Comparison of ENCODE assay signal across 20 cellular contexts in the genomic region with DNA sequence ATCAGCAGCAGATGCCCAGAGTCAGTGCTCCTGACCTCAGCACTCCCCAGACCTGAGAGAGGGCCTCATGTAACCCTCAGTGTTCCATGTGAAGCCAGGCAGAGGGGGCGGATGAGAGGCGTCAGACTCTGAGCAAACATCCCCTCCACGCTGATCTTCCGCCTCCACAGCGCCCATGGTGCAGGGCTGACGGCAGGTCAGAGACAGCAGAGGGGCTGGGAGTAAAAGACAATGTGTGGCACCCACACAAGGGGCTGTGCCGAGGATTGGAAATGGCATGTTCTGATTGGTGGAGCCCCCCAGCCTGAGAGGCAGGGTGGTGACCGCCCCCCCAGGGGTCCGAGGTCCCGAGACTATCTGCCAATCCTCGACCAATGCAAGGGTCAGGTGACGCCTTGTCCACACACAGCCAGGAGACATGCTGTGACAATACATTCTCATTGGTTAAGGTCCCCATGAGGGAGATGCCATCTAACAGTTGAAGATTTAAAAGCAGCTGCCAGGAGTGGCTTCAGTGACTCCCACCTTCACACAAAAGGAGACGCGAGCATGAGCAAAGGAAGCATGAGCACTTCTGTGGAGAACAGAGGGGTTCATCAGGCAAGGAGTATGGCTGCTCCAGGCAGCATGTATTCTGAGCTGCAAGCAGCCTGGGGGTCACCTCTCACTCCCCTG. TPM values are rescaled to one million over a fixed set of nuclear protein-coding genes. Genes with fewer than 3 reads are reported as not detected.
DNase-seq lines count a peak whose midpoint lies in the region; ATAC-seq, FAIRE-seq and TF ChIP-seq lines count a peak whose summit lies in the region.
"Had no signal": no experiment of that assay in that cellular context is flagged by ENCODE, and none has a peak within 500 bp of the region (broad histone marks: within the 10 kb centered on the region; RNA-seq: fewer than 3 reads in every experiment).

No MANE protein-coding gene starts in this region.

- TF ChIP-seq CTCF in HEK293 (tag by site-specific recombination; IDR thresholded peaks at IDR 0.05) (no peak), RWPE1 (conservative IDR thresholded peaks at IDR 0.05; ENCODE audit: low read depth) (no peak), progenitor cell of endocrine pancreas (IDR thresholded peaks at IDR 0.05; ENCODE audit: unreplicated experiment) (no peak)

- H3K4me1 Mint-ChIP-seq in progenitor cell of endocrine pancreas (ENCODE audit: low read depth): peaks cover 12% of the 10 kb centered on the region
- no peaks in the 10 kb centered on the region for H3K4me1 Mint-ChIP-seq in stimulated activated memory B cell treated with anti-CD40 and anti-IgM and Interleukin-4, amounts not matched to agents 10 μg/mL and 1 μg/mL and 100 μg/mL, for 72 hours
- H3K4me1 Mint-ChIP-seq: central memory CD8-positive, alpha-beta T cell; IgD-negative memory B cell; T-cell had no signal

- POLR2A ChIA-PET in HEK293 (lab: Yijun Ruan, JAX) (no interaction called here), RWPE1 (lab: Yijun Ruan, JAX; ENCODE audit: low non-redundant PET) (interaction anchor here (0.6 kb wide), 1 partner anchor 19 kb away, joined by 4 read pairs; no protein-coding TSS in a partner anchor)

- CTCF ChIA-PET in HEK293 (lab: Yijun Ruan, JAX) (interaction anchor here (2.0 kb wide), 1 partner anchor 10 kb away, joined by 9 read pairs; no protein-coding TSS in a partner anchor), RWPE1 (lab: Yijun Ruan, JAX) (interaction anchor here (2.2 kb wide), 1 partner anchor 9 kb away, joined by 14 read pairs; no protein-coding TSS in a partner anchor)

- H3K4me1 ChIP-seq in HEK293 (ENCODE audit: control insufficient read depth, insufficient read depth, low read length): no peaks in the 10 kb centered on the region

- H3K36me3 Mint-ChIP-seq in progenitor cell of endocrine pancreas (ENCODE audit: insufficient read depth): peaks cover 2% of the 10 kb centered on the region
- H3K36me3 Mint-ChIP-seq in stimulated activated memory B cell treated with anti-CD40 and anti-IgM and Interleukin-4, amounts not matched to agents 10 μg/mL and 1 μg/mL and 100 μg/mL, for 72 hours: no peaks in the 10 kb centered on the region
- H3K36me3 Mint-ChIP-seq: IgD-negative memory B cell, T-cell had no signal

- no peaks in the 10 kb centered on the region for H3K27me3 Mint-ChIP-seq in progenitor cell of endocrine pancreas
- peaks cover 19% of the 10 kb centered on the region for H3K27me3 Mint-ChIP-seq in stimulated activated memory B cell treated with anti-CD40 and anti-IgM and Interleukin-4, amounts not matched to agents 10 μg/mL and 1 μg/mL and 100 μg/mL, for 72 hours
- H3K27me3 Mint-ChIP-seq: T-cell had no signal

- ATAC-seq in stimulated activated memory B cell treated with anti-CD40 and anti-IgM and Interleukin-4, amounts not matched to agents 10 μg/mL and 1 μg/mL and 100 μg/mL, for 72 hours: no peak
- no peak for ATAC-seq in HG03354 (IDR thresholded peaks at IDR 0.05; ENCODE audit: poor library complexity, severe bottlenecking, unreplicated experiment)
- ATAC-seq: T-cell had no signal

- DNase-seq in RWPE1 (ENCODE audit: low spot score): no peak
- peak; percentile 28 for DNase-seq in iPS-NIHi11 (ENCODE audit: low spot score)
- DNase-seq in progenitor cell of endocrine pancreas (ENCODE audit: low spot score, unreplicated experiment): no peak
- DNase-seq in frontal cortex (ENCODE audit: low spot score in 2 of 2): no peak
- DNase-seq: activated CD4-positive, alpha-beta T cell treated with anti-CD3 and anti-CD28 coated beads for 48 hours; activated naive CD4-positive, alpha-beta T cell treated with anti-CD3 and anti-CD28 coated beads, Interleukin-2, amount 50 U/mL, for 16 hours; anterior cingulate cortex; GOT3; lower lobe of right lung; MM.1S; NCI-H2227 treated with DMSO at 0.1 percent for 48 hours; T-cell had no signal

- H3K9me3 ChIP-seq in HEK293 (ENCODE audit: control insufficient read depth, insufficient read depth, low read depth, low read length): no peaks in the 10 kb centered on the region
- H3K9me3 ChIP-seq: lower lobe of right lung, vagina had no signal

- peak overlapping the region; percentile 16 for H3K4me3 Mint-ChIP-seq in progenitor cell of endocrine pancreas (ENCODE audit: low read depth)
- H3K4me3 Mint-ChIP-seq in stimulated activated memory B cell treated with anti-CD40 and anti-IgM and Interleukin-4, amounts not matched to agents 10 μg/mL and 1 μg/mL and 100 μg/mL, for 72 hours: no peak overlapping the region
- H3K4me3 Mint-ChIP-seq: central memory CD8-positive, alpha-beta T cell; T-cell had no signal

- no peak overlapping the region for H3K27ac Mint-ChIP-seq in progenitor cell of endocrine pancreas
- H3K27ac Mint-ChIP-seq in stimulated activated memory B cell treated with anti-CD40 and anti-IgM and Interleukin-4, amounts not matched to agents 10 μg/mL and 1 μg/mL and 100 μg/mL, for 72 hours: no peak overlapping the region
- H3K27ac Mint-ChIP-seq: IgD-negative memory B cell, T-cell had no signal

- H3K9me3 Mint-ChIP-seq in progenitor cell of endocrine pancreas (ENCODE audit: low read depth): no peaks in the 10 kb centered on the region
- H3K9me3 Mint-ChIP-seq in stimulated activated memory B cell treated with anti-CD40 and anti-IgM and Interleukin-4, amounts not matched to agents 10 μg/mL and 1 μg/mL and 100 μg/mL, for 72 hours: no peaks in the 10 kb centered on the region
- H3K9me3 Mint-ChIP-seq: central memory CD8-positive, alpha-beta T cell; IgD-negative memory B cell; T-cell had no signal

- FAIRE-seq in frontal cortex (lab: Jason Lieb, UNC): no peak
- FAIRE-seq: GM18507 had no signal

- H3K27ac ChIP-seq in HEK293 (ENCODE audit: extremely low read depth, low read depth, low read length) (no peak overlapping the region), RWPE1 (peak overlapping the region; percentile 95)
- H3K27ac ChIP-seq: HL-60, lower lobe of right lung, vagina had no signal

- no peak overlapping the region for H3K4me3 ChIP-seq in HEK293 (ENCODE audit: low read depth, low read length)
- H3K4me3 ChIP-seq: lower lobe of right lung, vagina had no signal

- H3K36me3 ChIP-seq in HEK293 (ENCODE audit: control insufficient read depth in 2 of 2, insufficient read depth in 1 of 2, low read length in 2 of 2): peaks cover 0 to 53% of the 10 kb centered on the region in 2 experiments; a peak in 1 of 3 replicates
- H3K36me3 ChIP-seq: vagina had no signal

TF ChIP-seq in HEK293, 187 proteins besides CTCF, POLR2A, EP300 and RAD21:
- TF ChIP-seq ZFHX2 (tag by site-specific recombination; conservative IDR thresholded peaks at IDR 0.05) (peak; percentile 95), ZNF10 (tag by site-specific recombination; IDR thresholded peaks at IDR 0.05) (no peak), ZNF571 (tag by site-specific recombination; IDR thresholded peaks at IDR 0.05) (no peak), ZNF274 (IDR thresholded peaks at IDR 0.05; ENCODE audit: low read length) (no peak), ZNF274 (tag by site-specific recombination; IDR thresholded peaks at IDR 0.05; ENCODE audit: borderline replicate concordance) (no peak), ZNF610 (tag by site-specific recombination; IDR thresholded peaks at IDR 0.05; ENCODE audit: borderline replicate concordance) (no peak), ZNF791 (tag by site-specific recombination; IDR thresholded peaks at IDR 0.05) (no peak), EGR2 (tag by site-specific recombination; IDR thresholded peaks at IDR 0.05; ENCODE audit: low read depth) (peak; percentile 93)

RNA-seq across cellular contexts. Expression of a gene that starts 19.3 kb away (rescaled TPM):
- 29.1 and 32.5 TPM in 2 replicates for total RNA-seq in progenitor cell of endocrine pancreas
- total RNA-seq in frontal cortex: 118 TPM
